22 cellular contexts compared by ENCODE assay signal in genomic region chr6:74073896-74074295, GRCh38.
DNase-seq lines count a peak whose midpoint lies in the region; ATAC-seq and TF ChIP-seq lines count a peak whose summit lies in the region.
"Had no signal": no experiment of that assay in that cellular context is flagged by ENCODE, and none has a peak within 500 bp of the region (broad histone marks: within the 10 kb centered on the region; RNA-seq: fewer than 3 reads in every experiment).

No MANE protein-coding gene starts in this region.

- no peaks in the 10 kb centered on the region for H3K36me3 ChIP-seq in osteoblast (ENCODE audit: insufficient read depth, low read length)
- H3K36me3 ChIP-seq: esophagus squamous epithelium had no signal

- peak overlapping the region; percentile 75 for H3K27ac ChIP-seq in osteoblast (ENCODE audit: low read depth, low read length)
- no peak overlapping the region for H3K27ac ChIP-seq in RWPE1
- H3K27ac ChIP-seq: esophagus squamous epithelium had no signal

- peaks cover 59% of the 10 kb centered on the region for H3K4me1 Mint-ChIP-seq in HFFc6 (ENCODE audit: low read depth)
- H3K4me1 Mint-ChIP-seq: activated CD4-positive, alpha-beta T cell treated with anti-CD3 and anti-CD28 coated beads, Interleukin-2, amount 10 ng/mL, durations not matched to agents 24 days and 14 days; CD8-positive, alpha-beta memory T cell; T-cell had no signal

- TF ChIP-seq CTCF in AG10803 (conservative IDR thresholded peaks at IDR 0.05; ENCODE audit: low read length): no peak
- no peak for TF ChIP-seq CTCF in HFFc6 (IDR thresholded peaks at IDR 0.05)
- no peak for TF ChIP-seq CTCF in epithelial cell of esophagus (IDR thresholded peaks at IDR 0.05; ENCODE audit: insufficient read depth, low read depth, low read length, missing control alignments)
- TF ChIP-seq CTCF in osteoblast (IDR thresholded peaks at IDR 0.05; ENCODE audit: extremely low read depth, low read depth, low read length): no peak
- no peak for TF ChIP-seq CTCF in RWPE1 (conservative IDR thresholded peaks at IDR 0.05; ENCODE audit: low read depth)

- DNase-seq in AG10803 (ENCODE audit: low read depth) (peak; percentile 86), HFFc6 (peak; percentile 54), epithelial cell of esophagus (ENCODE audit: low read depth) (peak; percentile 10), osteoblast (ENCODE audit: insufficient read length, low spot score, missing footprints) (peak; percentile 76), H4 (ENCODE audit: low spot score) (no peak), RPMI8226 (no peak), RWPE1 (ENCODE audit: low spot score) (no peak)
- DNase-seq: activated CD4-positive, alpha-beta T cell treated with anti-CD3 and anti-CD28 coated beads, Interleukin-2, amount 10 ng/mL, durations not matched to agents 24 days and 14 days; activated effector memory CD4-positive, alpha-beta T cell treated with Interleukin-2 at 50 U/mL for 16 hours; CD8-positive, alpha-beta memory T cell; cerebellar nuclear complex; DMS79 treated with DMSO at 0.1 percent for 48 hours; effector CD8-positive, alpha-beta T cell; esophagus squamous epithelium; NCI-H1436; NCI-H2171 treated with DMSO at 0.1 percent for 48 hours; NCI-H69; stimulated activated CD4-positive, alpha-beta T cell treated with anti-CD3 and anti-CD28 coated beads, Interleukin-2, amount 100 ng/mL, for 48 hours; T-cell had no signal

- ATAC-seq in HG03439 (IDR thresholded peaks at IDR 0.05; ENCODE audit: unreplicated experiment): no peak
- ATAC-seq: T-cell had no signal

- no peaks in the 10 kb centered on the region for H3K9me3 Mint-ChIP-seq in HFFc6
- H3K9me3 Mint-ChIP-seq: activated CD4-positive, alpha-beta T cell treated with anti-CD3 and anti-CD28 coated beads, Interleukin-2, amount 10 ng/mL, durations not matched to agents 24 days and 14 days; CD8-positive, alpha-beta memory T cell had no signal

- H3K4me3 Mint-ChIP-seq in HFFc6: peak overlapping the region; percentile 27
- H3K4me3 Mint-ChIP-seq: activated CD4-positive, alpha-beta T cell treated with anti-CD3 and anti-CD28 coated beads, Interleukin-2, amount 10 ng/mL, durations not matched to agents 24 days and 14 days; CD8-positive, alpha-beta memory T cell; T-cell had no signal

- H2AFZ ChIP-seq in osteoblast (ENCODE audit: low read length): peak overlapping the region; percentile 17

- H3K27me3 Mint-ChIP-seq in HFFc6 (ENCODE audit: insufficient read depth): no peaks in the 10 kb centered on the region; the same call in 1 of the 2 replicates
- H3K27me3 Mint-ChIP-seq: CD8-positive, alpha-beta memory T cell; progenitor cell of endocrine pancreas; T-cell had no signal

- H3K4me3 ChIP-seq in AG10803 (ENCODE audit: low read length) (no peak overlapping the region), epithelial cell of esophagus (ENCODE audit: low read length) (no peak overlapping the region), osteoblast (ENCODE audit: insufficient read depth, low read length) (no peak overlapping the region)
- H3K4me3 ChIP-seq: esophagus squamous epithelium, skin epidermis had no signal

- CTCF ChIA-PET in RWPE1 (lab: Yijun Ruan, JAX): no interaction called here

- POLR2A ChIA-PET in RWPE1 (lab: Yijun Ruan, JAX; ENCODE audit: low non-redundant PET): no interaction called here

- no peaks in the 10 kb centered on the region for H4K20me1 ChIP-seq in osteoblast (ENCODE audit: insufficient read depth, low read length)

- H3K36me3 Mint-ChIP-seq in HFFc6 (ENCODE audit: low read depth): no peaks in the 10 kb centered on the region
- H3K36me3 Mint-ChIP-seq: CD8-positive, alpha-beta memory T cell; T-cell had no signal

- H3K4me1 ChIP-seq in osteoblast (ENCODE audit: insufficient read depth, low read length): peaks cover 32% of the 10 kb centered on the region

- H3K27ac Mint-ChIP-seq in HFFc6: peak overlapping the region; percentile 74
- H3K27ac Mint-ChIP-seq: activated CD4-positive, alpha-beta T cell treated with anti-CD3 and anti-CD28 coated beads, Interleukin-2, amount 10 ng/mL, durations not matched to agents 24 days and 14 days; CD8-positive, alpha-beta memory T cell; progenitor cell of endocrine pancreas; T-cell had no signal

- no peaks in the 10 kb centered on the region for H3K27me3 ChIP-seq in osteoblast (ENCODE audit: insufficient read depth, low read length)
- H3K27me3 ChIP-seq: esophagus squamous epithelium had no signal

- H3K79me2 ChIP-seq in osteoblast (ENCODE audit: insufficient read depth, low read length): no peaks in the 10 kb centered on the region

- H3K9me3 ChIP-seq in osteoblast (ENCODE audit: low read depth, low read length): no peaks in the 10 kb centered on the region
- H3K9me3 ChIP-seq: esophagus squamous epithelium had no signal

- peak overlapping the region; percentile 62 for H3K4me2 ChIP-seq in osteoblast (ENCODE audit: insufficient read depth, low read length)

Comparison
In these comparisons a context has a peak if more than half of its experiments do, and no peak if none do; other contexts are left out.
1. DNase-seq: peak in AG10803 (single experiment), HFFc6 (single experiment), epithelial cell of esophagus (single experiment) and osteoblast (single experiment); none in H4 (single experiment), RPMI8226 (single experiment) and RWPE1 (single experiment).